ENCODE assay signal across 9 cellular contexts in the genomic region with DNA sequence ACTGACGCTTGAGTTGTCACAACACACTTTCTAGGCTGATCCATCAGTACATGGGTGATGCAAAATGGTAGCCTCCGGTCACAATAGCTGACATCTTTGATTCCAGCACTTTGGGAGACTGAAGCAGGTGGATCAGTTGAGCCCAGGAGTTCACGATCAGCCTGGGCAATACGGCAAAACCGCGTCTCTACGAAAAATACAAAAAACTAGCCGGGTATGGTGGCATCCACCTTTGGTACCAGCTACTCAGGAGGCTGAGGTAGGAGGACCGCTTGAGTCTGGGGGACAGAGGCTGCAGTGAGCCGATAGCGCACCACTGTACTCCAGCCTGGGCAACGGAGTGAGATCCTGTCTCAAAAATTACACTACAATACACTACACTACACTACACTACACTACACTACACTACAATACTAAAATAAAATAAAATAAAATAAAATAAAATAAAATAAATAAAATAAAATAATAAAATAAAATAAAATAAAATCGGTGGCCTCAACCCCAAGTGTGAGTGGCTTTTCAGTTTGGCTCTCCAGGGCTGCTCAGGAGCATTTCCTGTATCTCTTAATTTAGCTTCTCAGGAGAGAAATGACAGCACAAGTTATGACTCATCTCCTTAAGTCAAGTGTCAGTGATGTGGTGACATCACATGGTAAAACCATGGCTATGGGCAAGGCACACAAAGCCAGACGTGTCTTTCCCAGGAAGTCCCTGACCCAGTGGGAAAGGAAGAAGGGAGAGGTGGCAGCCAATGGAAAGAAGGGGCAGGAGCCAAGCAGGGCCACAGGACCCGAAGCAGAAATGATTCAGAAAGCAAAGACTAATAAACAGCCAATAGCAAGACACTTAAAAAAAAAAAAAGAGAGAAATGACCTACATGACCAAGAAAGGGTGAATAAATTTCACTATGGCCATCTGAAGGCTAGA.
DNase-seq lines count a peak whose midpoint lies in the region; ATAC-seq and TF ChIP-seq lines count a peak whose summit lies in the region.
"Had no signal": no experiment of that assay in that cellular context is flagged by ENCODE, and none has a peak within 500 bp of the region (broad histone marks: within the 10 kb centered on the region; RNA-seq: fewer than 3 reads in every experiment).

No MANE protein-coding gene starts in this region.

- ATAC-seq in HG03097 (IDR thresholded peaks at IDR 0.05; ENCODE audit: low FRiP score, unreplicated experiment) (peak; percentile 44), HG02623 (IDR thresholded peaks at IDR 0.05; ENCODE audit: unreplicated experiment) (no peak), HG02840 (IDR thresholded peaks at IDR 0.05; ENCODE audit: low FRiP score, unreplicated experiment) (no peak)

- H3K36me3 ChIP-seq in hepatocyte (replicated peaks; ENCODE audit: insufficient read depth, low read depth) = no peaks in the 10 kb centered on the region
- H3K36me3 ChIP-seq: neutrophil had no signal

- no peak overlapping the region for H2AFZ ChIP-seq in hepatocyte

- no peak overlapping the region for H3K27ac ChIP-seq in hepatocyte
- H3K27ac ChIP-seq: neutrophil had no signal

- H3K36me3 Mint-ChIP-seq in T-helper 1 cell treated with Interleukin-12 subunit alpha and Interleukin-12 subunit beta and Interleukin-4 antibody, amounts not matched to agents 30 μg/mL and 1 μg/mL, for 36 hours (ENCODE audit: low read depth) = no peaks in the 10 kb centered on the region

- H3K9me3 ChIP-seq in hepatocyte (ENCODE audit: low read depth) = no peaks in the 10 kb centered on the region
- H3K9me3 ChIP-seq: neutrophil had no signal

- no peaks in the 10 kb centered on the region for H3K9me3 Mint-ChIP-seq in T-helper 1 cell treated with Interleukin-12 subunit alpha and Interleukin-12 subunit beta and Interleukin-4 antibody, amounts not matched to agents 30 μg/mL and 1 μg/mL, for 36 hours

- H3K4me2 ChIP-seq in hepatocyte = no peak overlapping the region

- H3K27ac Mint-ChIP-seq in T-helper 1 cell treated with Interleukin-12 subunit alpha and Interleukin-12 subunit beta and Interleukin-4 antibody, amounts not matched to agents 30 μg/mL and 1 μg/mL, for 36 hours = peak overlapping the region; percentile 87

- no peaks in the 10 kb centered on the region for H3K79me2 ChIP-seq in hepatocyte

- no peaks in the 10 kb centered on the region for H3K27me3 ChIP-seq in hepatocyte
- H3K27me3 ChIP-seq: neutrophil had no signal

- no peaks in the 10 kb centered on the region for H3K4me1 ChIP-seq in hepatocyte (ENCODE audit: insufficient read depth)

- H3K27me3 Mint-ChIP-seq in T-helper 1 cell treated with Interleukin-12 subunit alpha and Interleukin-12 subunit beta and Interleukin-4 antibody, amounts not matched to agents 30 μg/mL and 1 μg/mL, for 36 hours (ENCODE audit: low read depth) = peaks cover 7% of the 10 kb centered on the region

- H4K20me1 ChIP-seq in hepatocyte (ENCODE audit: insufficient read depth, poor library complexity, severe bottlenecking) = no peaks in the 10 kb centered on the region

- H3K4me3 Mint-ChIP-seq in T-helper 1 cell treated with Interleukin-12 subunit alpha and Interleukin-12 subunit beta and Interleukin-4 antibody, amounts not matched to agents 30 μg/mL and 1 μg/mL, for 36 hours = peak overlapping the region; percentile 45

- peaks cover 26% of the 10 kb centered on the region for H3K4me1 Mint-ChIP-seq in T-helper 1 cell treated with Interleukin-12 subunit alpha and Interleukin-12 subunit beta and Interleukin-4 antibody, amounts not matched to agents 30 μg/mL and 1 μg/mL, for 36 hours (ENCODE audit: low read depth)

- DNase-seq in SKM-1 treated with dmso at 0.1 percent for 144 hours (lab: John Stamatoyannopoulos, UW; ENCODE audit: unreplicated experiment) (peak; percentile 59), SKM-1 (lab: John Stamatoyannopoulos, UW; ENCODE audit: unreplicated experiment) (no peak), hepatocyte (ENCODE audit: low spot score) (peak; percentile 42), NCI-H146 (lab: John Stamatoyannopoulos, UW) (no peak)

- no peak for TF ChIP-seq CTCF in hepatocyte (IDR thresholded peaks at IDR 0.05; ENCODE audit: poor library complexity)

- H3K4me3 ChIP-seq in hepatocyte = no peak overlapping the region

- WGBS in hepatocyte (ENCODE audit: low lambda C conversion rate, missing lambda C conversion rate) = 90% methylated on average over 15 of the region's 15 CpGs

- no peaks in the 10 kb centered on the region for H3K9me2 ChIP-seq in hepatocyte (replicated peaks; ENCODE audit: insufficient read depth)

Comparison
In these comparisons a context has a peak if more than half of its experiments do, and no peak if none do; other contexts are left out.
1. DNase-seq: peak in SKM-1 treated with dmso at 0.1 percent for 144 hours (single experiment) and hepatocyte (single experiment); none in SKM-1 (single experiment) and NCI-H146 (single experiment).